ENCODE assay signal across 8 cellular contexts in genomic region chr5:102090770-102091169, GRCh38.
A peak's percentile ranks its signal among the peaks of the same experiment; 100 is the strongest.
DNase-seq lines count a peak whose midpoint lies in the region; ATAC-seq and TF ChIP-seq lines count a peak whose summit lies in the region.

No MANE protein-coding gene starts in this region.

- ATAC-seq in activated CD8-positive, alpha-beta T cell treated with anti-CD3 and anti-CD28 coated beads for 36 hours, result peak; percentile 66
- no peak for ATAC-seq in activated CD8-positive, alpha-beta T cell treated with anti-CD3 and anti-CD28 coated beads, Interleukin-2, amount 10 ng/mL, durations not matched to agents 7 days and 5 days
- ATAC-seq in HG02852 (IDR thresholded peaks at IDR 0.05; ENCODE audit: unreplicated experiment), result peak; percentile 76

- DNase-seq in activated CD8-positive, alpha-beta T cell treated with anti-CD3 and anti-CD28 coated beads for 36 hours, result peak; percentile 22
- DNase-seq in activated CD8-positive, alpha-beta T cell treated with anti-CD3 and anti-CD28 coated beads, Interleukin-2, amount 10 ng/mL, durations not matched to agents 7 days and 5 days, result no peak
- DNase-seq in NCI-H2196 treated with DMSO at 0.1 percent for 48 hours (lab: John Stamatoyannopoulos, UW; ENCODE audit: unreplicated experiment) (peak; percentile 31), ecto neural progenitor cell (ENCODE audit: low spot score) (peak; percentile 55), mesenteric fat pad (ENCODE audit: low spot score) (no peak), GM03348 (ENCODE audit: low spot score) (no peak)
- DNase-seq in activated T-helper 2 cell treated with anti-CD3 and anti-CD28 coated beads, Interferon-gamma antibody, Interleukin-2, Interleukin-4, amounts not matched to agents 10 μg/mL and 5 μg/mL and 100 μg/mL, durations not matched to agents 14 hours and 24 hours and 36 hours (ENCODE audit: low spot score), result no peak

- H3K27ac Mint-ChIP-seq in activated CD8-positive, alpha-beta T cell treated with anti-CD3 and anti-CD28 coated beads for 36 hours, result no peak overlapping the region
- H3K27ac Mint-ChIP-seq in activated CD8-positive, alpha-beta T cell treated with anti-CD3 and anti-CD28 coated beads, Interleukin-2, amount 10 ng/mL, durations not matched to agents 7 days and 5 days, result no peak overlapping the region
- no peak overlapping the region for H3K27ac Mint-ChIP-seq in activated T-helper 2 cell treated with anti-CD3 and anti-CD28 coated beads, Interferon-gamma antibody, Interleukin-2, Interleukin-4, amounts not matched to agents 10 μg/mL and 5 μg/mL and 100 μg/mL, durations not matched to agents 14 hours and 24 hours and 36 hours

- H3K36me3 Mint-ChIP-seq in activated CD8-positive, alpha-beta T cell treated with anti-CD3 and anti-CD28 coated beads for 36 hours (ENCODE audit: low read depth), result no peaks in the 10 kb centered on the region
- no peaks in the 10 kb centered on the region for H3K36me3 Mint-ChIP-seq in activated CD8-positive, alpha-beta T cell treated with anti-CD3 and anti-CD28 coated beads, Interleukin-2, amount 10 ng/mL, durations not matched to agents 7 days and 5 days (ENCODE audit: low read depth)
- no peaks in the 10 kb centered on the region for H3K36me3 Mint-ChIP-seq in activated T-helper 2 cell treated with anti-CD3 and anti-CD28 coated beads, Interferon-gamma antibody, Interleukin-2, Interleukin-4, amounts not matched to agents 10 μg/mL and 5 μg/mL and 100 μg/mL, durations not matched to agents 14 hours and 24 hours and 36 hours (ENCODE audit: low read depth)

- H3K9me3 Mint-ChIP-seq in activated CD8-positive, alpha-beta T cell treated with anti-CD3 and anti-CD28 coated beads for 36 hours, result no peaks in the 10 kb centered on the region
- H3K9me3 Mint-ChIP-seq in activated CD8-positive, alpha-beta T cell treated with anti-CD3 and anti-CD28 coated beads, Interleukin-2, amount 10 ng/mL, durations not matched to agents 7 days and 5 days (ENCODE audit: insufficient read depth), result no peaks in the 10 kb centered on the region
- no peaks in the 10 kb centered on the region for H3K9me3 Mint-ChIP-seq in activated T-helper 2 cell treated with anti-CD3 and anti-CD28 coated beads, Interferon-gamma antibody, Interleukin-2, Interleukin-4, amounts not matched to agents 10 μg/mL and 5 μg/mL and 100 μg/mL, durations not matched to agents 14 hours and 24 hours and 36 hours

- TF ChIP-seq CTCF in activated CD8-positive, alpha-beta T cell treated with anti-CD3 and anti-CD28 coated beads for 36 hours (IDR thresholded peaks at IDR 0.05), result peak; percentile 24

- no peak overlapping the region for H3K4me3 Mint-ChIP-seq in activated CD8-positive, alpha-beta T cell treated with anti-CD3 and anti-CD28 coated beads for 36 hours
- H3K4me3 Mint-ChIP-seq in activated CD8-positive, alpha-beta T cell treated with anti-CD3 and anti-CD28 coated beads, Interleukin-2, amount 10 ng/mL, durations not matched to agents 7 days and 5 days, result no peak overlapping the region
- H3K4me3 Mint-ChIP-seq in activated T-helper 2 cell treated with anti-CD3 and anti-CD28 coated beads, Interferon-gamma antibody, Interleukin-2, Interleukin-4, amounts not matched to agents 10 μg/mL and 5 μg/mL and 100 μg/mL, durations not matched to agents 14 hours and 24 hours and 36 hours (ENCODE audit: low read depth), result no peak overlapping the region

- H3K27me3 Mint-ChIP-seq in activated CD8-positive, alpha-beta T cell treated with anti-CD3 and anti-CD28 coated beads for 36 hours, result no peaks in the 10 kb centered on the region
- H3K27me3 Mint-ChIP-seq in activated CD8-positive, alpha-beta T cell treated with anti-CD3 and anti-CD28 coated beads, Interleukin-2, amount 10 ng/mL, durations not matched to agents 7 days and 5 days (ENCODE audit: low read depth), result no peaks in the 10 kb centered on the region
- H3K27me3 Mint-ChIP-seq in activated T-helper 2 cell treated with anti-CD3 and anti-CD28 coated beads, Interferon-gamma antibody, Interleukin-2, Interleukin-4, amounts not matched to agents 10 μg/mL and 5 μg/mL and 100 μg/mL, durations not matched to agents 14 hours and 24 hours and 36 hours (ENCODE audit: low read depth), result no peaks in the 10 kb centered on the region

- CTCF ChIA-PET in activated CD8-positive, alpha-beta T cell treated with anti-CD3 and anti-CD28 coated beads for 36 hours (lab: Charles Lee), result interaction anchor here (1.0 kb wide), 1 partner anchor 19 kb away, joined by 3 read pairs; no protein-coding TSS in a partner anchor
- CTCF ChIA-PET in activated CD8-positive, alpha-beta T cell treated with anti-CD3 and anti-CD28 coated beads, Interleukin-2, amount 10 ng/mL, durations not matched to agents 7 days and 5 days (lab: Charles Lee), result no interaction called here

- intact Hi-C loops in activated CD8-positive, alpha-beta T cell treated with anti-CD3 and anti-CD28 coated beads for 36 hours (cut with micrococcal nuclease), result no loop called here
- intact Hi-C loops in activated T-helper 2 cell treated with anti-CD3 and anti-CD28 coated beads, Interferon-gamma antibody, Interleukin-2, Interleukin-4, amounts not matched to agents 10 μg/mL and 5 μg/mL and 100 μg/mL, durations not matched to agents 14 hours and 24 hours and 36 hours (cut with micrococcal nuclease), result no loop called here

- H3K4me1 Mint-ChIP-seq in activated CD8-positive, alpha-beta T cell treated with anti-CD3 and anti-CD28 coated beads for 36 hours (ENCODE audit: low read depth), result no peaks in the 10 kb centered on the region
- H3K4me1 Mint-ChIP-seq in activated CD8-positive, alpha-beta T cell treated with anti-CD3 and anti-CD28 coated beads, Interleukin-2, amount 10 ng/mL, durations not matched to agents 7 days and 5 days (ENCODE audit: low read depth), result no peaks in the 10 kb centered on the region
- H3K4me1 Mint-ChIP-seq in activated T-helper 2 cell treated with anti-CD3 and anti-CD28 coated beads, Interferon-gamma antibody, Interleukin-2, Interleukin-4, amounts not matched to agents 10 μg/mL and 5 μg/mL and 100 μg/mL, durations not matched to agents 14 hours and 24 hours and 36 hours (ENCODE audit: low read depth), result no peaks in the 10 kb centered on the region

- POLR2A ChIA-PET in activated CD8-positive, alpha-beta T cell treated with anti-CD3 and anti-CD28 coated beads for 36 hours (lab: Charles Lee), result no interaction called here
- POLR2A ChIA-PET in activated CD8-positive, alpha-beta T cell treated with anti-CD3 and anti-CD28 coated beads, Interleukin-2, amount 10 ng/mL, durations not matched to agents 7 days and 5 days (lab: Charles Lee), result no interaction called here

Comparison
In these comparisons a context has a peak if more than half of its experiments do, and no peak if none do; other contexts are left out.
1. DNase-seq: peak in activated CD8-positive, alpha-beta T cell treated with anti-CD3 and anti-CD28 coated beads for 36 hours (single experiment), NCI-H2196 treated with DMSO at 0.1 percent for 48 hours (single experiment) and ecto neural progenitor cell (single experiment); none in activated CD8-positive, alpha-beta T cell treated with anti-CD3 and anti-CD28 coated beads, Interleukin-2, amount 10 ng/mL, durations not matched to agents 7 days and 5 days (single experiment), mesenteric fat pad (single experiment), GM03348 (single experiment) and activated T-helper 2 cell treated with anti-CD3 and anti-CD28 coated beads, Interferon-gamma antibody, Interleukin-2, Interleukin-4, amounts not matched to agents 10 μg/mL and 5 μg/mL and 100 μg/mL, durations not matched to agents 14 hours and 24 hours and 36 hours (single experiment).